ENCODE assay signal across 1 cellular context in the genomic region with DNA sequence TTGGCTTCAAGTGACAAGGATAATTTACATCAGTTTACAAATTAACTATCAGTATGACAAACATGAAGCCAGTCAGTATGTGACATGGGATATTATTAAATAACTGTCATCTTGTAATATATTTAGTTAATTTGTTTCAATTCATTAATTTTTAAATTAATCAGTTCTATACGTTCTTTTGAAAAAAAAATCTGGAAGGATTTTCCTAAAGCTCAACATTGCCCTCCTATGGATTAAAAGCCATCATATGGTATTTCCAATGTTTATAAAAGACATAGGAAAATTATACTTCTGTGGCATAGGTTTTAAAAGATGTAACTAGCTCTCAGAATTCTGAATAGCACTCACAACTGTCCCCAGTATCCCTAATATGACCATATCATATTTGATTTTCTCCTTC.
TF ChIP-seq lines count a peak whose summit lies in the region.

No MANE protein-coding gene starts in this region.

TF ChIP-seq in HepG2, 621 proteins besides CTCF, POLR2A, EP300 and RAD21 (continued from another document):
- TF ChIP-seq, protein P1, sequence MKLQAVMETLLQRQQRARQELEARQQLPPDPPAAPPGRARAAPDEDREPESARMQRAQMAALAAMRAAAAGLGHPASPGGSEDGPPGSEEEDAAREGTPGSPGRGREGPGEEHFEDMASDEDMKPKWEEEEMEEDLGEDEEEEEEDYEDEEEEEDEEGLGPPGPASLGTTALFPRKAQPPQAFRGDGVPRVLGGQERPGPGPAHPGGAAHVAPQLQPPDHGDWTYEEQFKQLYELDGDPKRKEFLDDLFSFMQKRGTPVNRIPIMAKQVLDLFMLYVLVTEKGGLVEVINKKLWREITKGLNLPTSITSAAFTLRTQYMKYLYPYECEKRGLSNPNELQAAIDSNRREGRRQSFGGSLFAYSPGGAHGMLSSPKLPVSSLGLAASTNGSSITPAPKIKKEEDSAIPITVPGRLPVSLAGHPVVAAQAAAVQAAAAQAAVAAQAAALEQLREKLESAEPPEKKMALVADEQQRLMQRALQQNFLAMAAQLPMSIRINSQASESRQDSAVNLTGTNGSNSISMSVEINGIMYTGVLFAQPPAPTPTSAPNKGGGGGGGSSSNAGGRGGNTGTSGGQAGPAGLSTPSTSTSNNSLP (IDR thresholded peaks at IDR 0.05; ENCODE audit: low read depth, low read length) = no peak
